ENCODE assay signal across 39 cellular contexts in genomic region chr1:33802268-33802667, GRCh38.
"Had no signal": no experiment of that assay in that cellular context is flagged by ENCODE, and none has a peak within 500 bp of the region (broad histone marks: within the 10 kb centered on the region; RNA-seq: fewer than 3 reads in every experiment).

No MANE protein-coding gene starts in this region.

- FAIRE-seq: astrocyte had no signal

- H3K36me3 ChIP-seq: adrenal gland, ascending aorta, brain microvascular endothelial cell, breast epithelium, cardiac muscle cell had no signal

- H3K4me1 Mint-ChIP-seq: activated naive CD4-positive, alpha-beta T cell treated with anti-CD3 and anti-CD28 coated beads, Interleukin-2, amount 10 ng/mL, durations not matched to agents 7 days and 5 days; activated naive CD4-positive, alpha-beta T cell treated with anti-CD3 and anti-CD28 coated beads, Interleukin-2, amount 50 U/mL, for 24 hours; activated naive CD8-positive, alpha-beta T cell treated with anti-CD3 and anti-CD28 coated beads for 36 hours; activated naive CD8-positive, alpha-beta T cell treated with anti-CD3 and anti-CD28 coated beads, Interleukin-2, amount 10 ng/mL, durations not matched to agents 7 days and 5 days; activated naive CD8-positive, alpha-beta T cell treated with anti-CD3 and anti-CD28 coated beads, Interleukin-2, amount 50 U/mL, for 24 hours; activated T-helper 17 cell treated with anti-CD3 and anti-CD28 coated beads, Interleukin-2, amount 50 U/mL, for 72 hours; central memory CD8-positive, alpha-beta T cell had no signal

- H3K27me3 Mint-ChIP-seq: activated naive CD4-positive, alpha-beta T cell treated with anti-CD3 and anti-CD28 coated beads, Interleukin-2, amount 10 ng/mL, durations not matched to agents 7 days and 5 days; activated naive CD8-positive, alpha-beta T cell treated with anti-CD3 and anti-CD28 coated beads, Interleukin-2, amount 50 U/mL, for 24 hours had no signal

- H3K4me1 ChIP-seq: adrenal gland, ascending aorta, body of pancreas, breast epithelium had no signal

- DNase-seq: activated effector memory CD4-positive, alpha-beta T cell treated with anti-CD3 and anti-CD28 coated beads, Interleukin-2, amount 50 U/mL, for 16 hours; activated effector memory CD4-positive, alpha-beta T cell treated with Interleukin-2 at 50 U/mL for 16 hours; activated gamma-delta T cell treated with Interleukin-2 at 50 U/mL for 16 hours; activated naive CD4-positive, alpha-beta T cell; activated naive CD4-positive, alpha-beta T cell treated with anti-CD3 and anti-CD28 coated beads for 36 hours; activated naive CD4-positive, alpha-beta T cell treated with anti-CD3 and anti-CD28 coated beads, Interleukin-2, amount 10 ng/mL, durations not matched to agents 7 days and 5 days; activated naive CD4-positive, alpha-beta T cell treated with anti-CD3 and anti-CD28 coated beads, Interleukin-2, amount 50 U/mL, for 16 hours; activated naive CD4-positive, alpha-beta T cell treated with Interleukin-2 at 50 U/mL for 16 hours; activated naive CD8-positive, alpha-beta T cell treated with anti-CD3 and anti-CD28 coated beads for 36 hours; activated naive CD8-positive, alpha-beta T cell treated with anti-CD3 and anti-CD28 coated beads, Interleukin-2, amount 10 ng/mL, durations not matched to agents 7 days and 5 days; activated naive CD8-positive, alpha-beta T cell treated with anti-CD3 and anti-CD28 coated beads, Interleukin-2, amount 50 U/mL, for 24 hours; activated T-cell treated with anti-CD3 and anti-CD28 coated beads for 4 hours; activated T-cell treated with anti-CD3 and anti-CD28 coated beads, Interleukin-2, amount 50 U/mL, for 1 hour; activated T-cell treated with anti-CD3 and anti-CD28 coated beads, Interleukin-2, amount 50 U/mL, for 24 hours; activated T-cell treated with anti-CD3 and anti-CD28 coated beads, Interleukin-2, amount 50 U/mL, for 4 hours; activated T-cell treated with anti-CD3 and anti-CD28 coated beads, Interleukin-2, amount 50 U/mL, for 48 hours; activated T-cell treated with anti-CD3 and anti-CD28 coated beads, Interleukin-2, amount 50 U/mL, for 72 hours; amniotic stem cell; amygdala; anterior cingulate cortex; aorta; body of pancreas; brain microvascular endothelial cell; caudate nucleus; central memory CD4-positive, alpha-beta T cell; cerebellar nuclear complex had no signal

- H3K27ac Mint-ChIP-seq: activated naive CD4-positive, alpha-beta T cell treated with anti-CD3 and anti-CD28 coated beads for 36 hours; activated naive CD4-positive, alpha-beta T cell treated with anti-CD3 and anti-CD28 coated beads, Interleukin-2, amount 10 ng/mL, durations not matched to agents 7 days and 5 days; activated naive CD4-positive, alpha-beta T cell treated with anti-CD3 and anti-CD28 coated beads, Interleukin-2, amount 50 U/mL, for 24 hours; activated naive CD4-positive, alpha-beta T cell treated with anti-CD3 and anti-CD28 coated beads, Interleukin-2, amount 50 U/mL, for 72 hours; activated naive CD8-positive, alpha-beta T cell; activated naive CD8-positive, alpha-beta T cell treated with anti-CD3 and anti-CD28 coated beads for 36 hours; activated naive CD8-positive, alpha-beta T cell treated with anti-CD3 and anti-CD28 coated beads, Interleukin-2, amount 10 ng/mL, durations not matched to agents 7 days and 5 days; activated naive CD8-positive, alpha-beta T cell treated with anti-CD3 and anti-CD28 coated beads, Interleukin-2, amount 50 U/mL, for 24 hours; activated T-cell treated with anti-CD3 and anti-CD28 coated beads, Interleukin-2, amount 50 U/mL, for 24 hours; activated T-cell treated with anti-CD3 and anti-CD28 coated beads, Interleukin-2, amount 50 U/mL, for 72 hours; activated T-helper 1 cell treated with anti-CD3 and anti-CD28 coated beads, Interleukin-12 subunit alpha, Interleukin-12 subunit beta, Interleukin-2, Interleukin-4 antibody, amounts not matched to agents 30 ng/mL and 10 ng/mL and 1 ng/mL, durations not matched to agents 14 hours and 24 hours and 36 hours; activated T-helper 17 cell treated with anti-CD3 and anti-CD28 coated beads, Interleukin-2, amount 50 U/mL, for 72 hours; activated T-helper 2 cell treated with anti-CD3 and anti-CD28 coated beads, Interferon-gamma antibody, Interleukin-2, Interleukin-4, amounts not matched to agents 10 μg/mL and 5 μg/mL and 100 μg/mL, durations not matched to agents 14 hours and 24 hours and 36 hours had no signal

- H3K36me3 Mint-ChIP-seq: activated naive CD4-positive, alpha-beta T cell treated with anti-CD3 and anti-CD28 coated beads, Interleukin-2, amount 10 ng/mL, durations not matched to agents 7 days and 5 days; activated naive CD4-positive, alpha-beta T cell treated with anti-CD3 and anti-CD28 coated beads, Interleukin-2, amount 50 U/mL, for 24 hours; activated naive CD8-positive, alpha-beta T cell treated with anti-CD3 and anti-CD28 coated beads for 36 hours; activated naive CD8-positive, alpha-beta T cell treated with anti-CD3 and anti-CD28 coated beads, Interleukin-2, amount 10 ng/mL, durations not matched to agents 7 days and 5 days had no signal

- H3K27ac ChIP-seq: adrenal gland, ascending aorta, body of pancreas, brain microvascular endothelial cell, breast epithelium, cardiac muscle cell had no signal

- H3K9me3 ChIP-seq: adrenal gland, ascending aorta, body of pancreas had no signal

- ATAC-seq: activated naive CD4-positive, alpha-beta T cell treated with anti-CD3 and anti-CD28 coated beads, Interleukin-2, amount 50 U/mL, for 72 hours; activated naive CD8-positive, alpha-beta T cell treated with anti-CD3 and anti-CD28 coated beads, Interleukin-2, amount 50 U/mL, for 24 hours; activated T-cell treated with anti-CD3 and anti-CD28 coated beads, Interleukin-2, amount 50 U/mL, for 4 hours; activated T-cell treated with anti-CD3 and anti-CD28 coated beads, Interleukin-2, amount 50 U/mL, for 72 hours; activated T-helper 17 cell treated with anti-CD3 and anti-CD28 coated beads, Interleukin-2, amount 50 U/mL, for 72 hours; body of pancreas had no signal

- H3K4me3 ChIP-seq: adrenal gland, ascending aorta, body of pancreas, breast epithelium, cardiac muscle cell had no signal

- H3K27me3 ChIP-seq: adrenal gland, ascending aorta, body of pancreas, brain microvascular endothelial cell, breast epithelium, cardiac muscle cell had no signal

- H3K4me3 Mint-ChIP-seq: activated naive CD4-positive, alpha-beta T cell treated with anti-CD3 and anti-CD28 coated beads for 36 hours; activated naive CD4-positive, alpha-beta T cell treated with anti-CD3 and anti-CD28 coated beads, Interleukin-2, amount 10 ng/mL, durations not matched to agents 7 days and 5 days; activated naive CD4-positive, alpha-beta T cell treated with anti-CD3 and anti-CD28 coated beads, Interleukin-2, amount 50 U/mL, for 24 hours; activated naive CD8-positive, alpha-beta T cell; activated naive CD8-positive, alpha-beta T cell treated with anti-CD3 and anti-CD28 coated beads for 36 hours; activated naive CD8-positive, alpha-beta T cell treated with anti-CD3 and anti-CD28 coated beads, Interleukin-2, amount 10 ng/mL, durations not matched to agents 7 days and 5 days; activated naive CD8-positive, alpha-beta T cell treated with anti-CD3 and anti-CD28 coated beads, Interleukin-2, amount 50 U/mL, for 24 hours; activated T-cell treated with anti-CD3 and anti-CD28 coated beads, Interleukin-2, amount 50 U/mL, for 24 hours; activated T-cell treated with anti-CD3 and anti-CD28 coated beads, Interleukin-2, amount 50 U/mL, for 4 hours; activated T-cell treated with anti-CD3 and anti-CD28 coated beads, Interleukin-2, amount 50 U/mL, for 72 hours; activated T-helper 1 cell treated with anti-CD3 and anti-CD28 coated beads, Interleukin-12 subunit alpha, Interleukin-12 subunit beta, Interleukin-2, Interleukin-4 antibody, amounts not matched to agents 30 ng/mL and 10 ng/mL and 1 ng/mL, durations not matched to agents 14 hours and 24 hours and 36 hours; activated T-helper 17 cell treated with anti-CD3 and anti-CD28 coated beads, Interleukin-2, amount 50 U/mL, for 72 hours; brain; central memory CD8-positive, alpha-beta T cell had no signal
